Comparison of ENCODE assay signal across 8 cellular contexts in genomic region chr14:105019861-105020814, GRCh38. TPM values are rescaled to one million over a fixed set of nuclear protein-coding genes. Genes with fewer than 3 reads are reported as not detected.
DNase-seq lines count a peak whose midpoint lies in the region; TF ChIP-seq lines count a peak whose summit lies in the region.

No MANE protein-coding gene starts in this region.

- in situ Hi-C loops in GM23248 (cut with MboI): no loop called here

- DNase-seq in GM23248 (peak; percentile 73), NB4 (ENCODE audit: low read depth) (peak; percentile 65), activated T-cell treated with anti-CD3 and anti-CD28 coated beads for 24 hours (ENCODE audit: low read depth) (peak; percentile 46), fibroblast of mammary gland (ENCODE audit: low read depth) (no peak), trophoblast cell (peak; percentile 22 to 58), uterus (peak in 1 of 2 donors; percentile 40), epidermal melanocyte (ENCODE audit: insufficient read length, low spot score) (no peak)

- no peaks in the 10 kb centered on the region for H3K9me2 ChIP-seq in GM23248 (ENCODE audit: insufficient read depth)

- H3K79me1 ChIP-seq in trophoblast cell (ENCODE audit: low read length): peaks cover 13% of the 10 kb centered on the region

- peaks cover 69% of the 10 kb centered on the region for H3K79me2 ChIP-seq in GM23248 (ENCODE audit: insufficient read depth)
- peaks cover 37% of the 10 kb centered on the region for H3K79me2 ChIP-seq in trophoblast cell (ENCODE audit: control insufficient read depth, insufficient read depth, low read length, poor library complexity)

- H3K9me3 ChIP-seq in GM23248 (ENCODE audit: low read depth) (no peaks in the 10 kb centered on the region), trophoblast cell (ENCODE audit: insufficient read depth, low read depth, low read length) (peaks cover 2% of the 10 kb centered on the region), uterus (no peaks in the 10 kb centered on the region)

- H4K12ac ChIP-seq in trophoblast cell (ENCODE audit: low read depth, low read length): peak overlapping the region; percentile 60

- TF ChIP-seq CTCF in NB4 (IDR thresholded peaks at IDR 0.05; ENCODE audit: low read depth, low read length) (no peak), fibroblast of mammary gland (conservative IDR thresholded peaks at IDR 0.05; ENCODE audit: control insufficient read depth, insufficient read depth, low read depth, low read length) (no peak), uterus (IDR thresholded peaks at IDR 0.05) (no peak)

- no peaks in the 10 kb centered on the region for H3K27me3 ChIP-seq in GM23248 (replicated peaks; ENCODE audit: insufficient read depth)
- no peaks in the 10 kb centered on the region for H3K27me3 ChIP-seq in trophoblast cell (ENCODE audit: insufficient read depth, low read length)
- no peaks in the 10 kb centered on the region for H3K27me3 ChIP-seq in uterus

- peak overlapping the region; percentile 62 for H3K27ac ChIP-seq in GM23248
- H3K27ac ChIP-seq in trophoblast cell (ENCODE audit: low read depth, low read length): peak overlapping the region; percentile 88
- peak overlapping the region; percentile 55 to 76 for H3K27ac ChIP-seq in uterus

- H3F3A ChIP-seq in GM23248 (ENCODE audit: insufficient read depth): peaks cover 39% of the 10 kb centered on the region

- H3K4me2 ChIP-seq in GM23248 (ENCODE audit: unreplicated experiment) (peak overlapping the region; percentile 84), trophoblast cell (ENCODE audit: low read length) (peak overlapping the region; percentile 84)

- H3K36me3 ChIP-seq in GM23248 (ENCODE audit: low read depth): no peaks in the 10 kb centered on the region
- peaks cover 4 to 6% of the 10 kb centered on the region in 2 experiments for H3K36me3 ChIP-seq in trophoblast cell (ENCODE audit: control insufficient read depth in 1 of 2, insufficient read depth in 2 of 2, low read length in 2 of 2)
- no peaks in the 10 kb centered on the region for H3K36me3 ChIP-seq in uterus

- TF ChIP-seq POLR2A in NB4 (IDR thresholded peaks at IDR 0.05; ENCODE audit: extremely low read depth, insufficient read length) (no peak), uterus (IDR thresholded peaks at IDR 0.05) (no peak)

- H4K91ac ChIP-seq in trophoblast cell (ENCODE audit: low read depth, low read length): peak overlapping the region; percentile 93

- no peak overlapping the region for H3K23ac ChIP-seq in trophoblast cell (ENCODE audit: low read length)

- peak overlapping the region; percentile 68 for H2AFZ ChIP-seq in GM23248
- peak overlapping the region; percentile 38 for H2AFZ ChIP-seq in trophoblast cell (ENCODE audit: insufficient read depth, low read length, poor library complexity)

- no peak overlapping the region for H2BK12ac ChIP-seq in trophoblast cell (ENCODE audit: low read length)

- H3K4me1 ChIP-seq in GM23248 (ENCODE audit: insufficient read depth) (peaks cover 35% of the 10 kb centered on the region), trophoblast cell (ENCODE audit: control insufficient read depth in 1 of 2, insufficient read depth in 2 of 2, low read length in 2 of 2) (peaks cover 17 to 22% of the 10 kb centered on the region in 2 experiments), uterus (peaks cover 0 to 12% of the 10 kb centered on the region in 2 donors)

- intact Hi-C loops in uterus (cut with DNase I; ENCODE audit: low total_unique reads): loop anchor here (5.0 kb wide), 1 partner anchor 43 kb away; the partner anchor contains the start of gene AHNAK2

- H3K14ac ChIP-seq in trophoblast cell (ENCODE audit: low read length): peak overlapping the region; percentile 89

- H4K20me1 ChIP-seq in GM23248 (ENCODE audit: insufficient read depth): no peaks in the 10 kb centered on the region

- 3% methylated on average over 62 to 63 of the region's 75 CpGs for WGBS in GM23248 (ENCODE audit: low coverage in 1 of 2, low lambda C conversion rate in 2 of 2, missing lambda C conversion rate in 2 of 2), 2 experiments
- no CpG with 5 or more reads among the region's 75 CpGs for WGBS in trophoblast cell (ENCODE audit: extremely low coverage, insufficient coverage, insufficient read length)

- H3K9ac ChIP-seq in GM23248 (peak overlapping the region; percentile 87), trophoblast cell (ENCODE audit: low read length) (peak overlapping the region; percentile 96)

- peak overlapping the region; percentile 77 for H2BK5ac ChIP-seq in trophoblast cell (ENCODE audit: low read depth, low read length, poor library complexity)

- H3K4ac ChIP-seq in trophoblast cell (ENCODE audit: low read depth, low read length): peak overlapping the region; percentile 93

- H3K4me3 ChIP-seq in GM08714 (ENCODE audit: low read length) (peak overlapping the region; percentile 92), GM23248 (peak overlapping the region; percentile 79), NB4 (ENCODE audit: low read depth, low read length) (peak overlapping the region; percentile 78), fibroblast of mammary gland (ENCODE audit: control insufficient read depth, low read depth, low read length) (peak overlapping the region; percentile 87), trophoblast cell (ENCODE audit: low read depth, low read length) (peak overlapping the region; percentile 92), uterus (peak overlapping the region; percentile 44 to 95)

- peak overlapping the region; percentile 55 for H3K18ac ChIP-seq in trophoblast cell (ENCODE audit: low read length)

- peak overlapping the region; percentile 93 for H4K8ac ChIP-seq in trophoblast cell (ENCODE audit: low read depth, low read length)

- peak overlapping the region; percentile 59 for H2AK5ac ChIP-seq in trophoblast cell (ENCODE audit: low read length)

- peak overlapping the region; percentile 62 for H2BK120ac ChIP-seq in trophoblast cell (ENCODE audit: insufficient read depth, low read length, poor library complexity)

RNA-seq across cellular contexts. Expression of gene CDCA4, which starts 0.7 kb away (rescaled TPM):
- total RNA-seq in GM23248 (2014; rRNA removed; shearing (Covaris generic)): 25.5 and 27.5 TPM in 2 replicates
- polyA plus RNA-seq in GM23248 (2016; fragmentation: Nextera tagmentation; extraction: Ambion mirVana): 24.0 and 26.8 TPM in 2 replicates
- polyA plus RNA-seq in trophoblast cell (2013): 16.8 and 18.1 TPM in 2 replicates
- total RNA-seq in uterus: 10 to 100 TPM in 2 of 4 donors, 1 to 10 TPM in 2; 2.3 to 43.3 (median 10.3) TPM

RNA-seq across cellular contexts. Expression of gene CLBA1, which starts 34.5 kb away (rescaled TPM):
- 10.4 and 13.5 TPM in 2 replicates for total RNA-seq in GM23248 (2014; rRNA removed; shearing (Covaris generic))
- polyA plus RNA-seq in GM23248 (2016; fragmentation: Nextera tagmentation; extraction: Ambion mirVana): 7.7 and 11.5 TPM in 2 replicates
- 2.2 and 2.6 TPM in 2 replicates for polyA plus RNA-seq in trophoblast cell (2013)
- 10 to 100 TPM in 2 of 4 donors, 1 to 10 TPM in 1, not detected in 1; 1.3 to 11.1 (median 10.1) TPM for total RNA-seq in uterus

RNA-seq across cellular contexts. Expression of gene AHNAK2, which starts 42.0 kb away (rescaled TPM):
- total RNA-seq in GM23248 (2014; rRNA removed; shearing (Covaris generic)): 58.0 and 64.9 TPM in 2 replicates
- 38.3 and 38.9 TPM in 2 replicates for polyA plus RNA-seq in GM23248 (2016; fragmentation: Nextera tagmentation; extraction: Ambion mirVana)
- polyA plus RNA-seq in trophoblast cell (2013): 1.2 and 1.5 TPM in 2 replicates
- 100 to 1,000 TPM in 1 of 4 donors, 10 to 100 TPM in 3; 44.9 to 175 (median 71.7) TPM for total RNA-seq in uterus

RNA-seq across cellular contexts. Expression of gene GPR132, which starts 45.1 kb away (rescaled TPM):
- not detected in 2 replicates for total RNA-seq in GM23248 (2014; rRNA removed; shearing (Covaris generic))
- not detected in 2 replicates for polyA plus RNA-seq in GM23248 (2016; fragmentation: Nextera tagmentation; extraction: Ambion mirVana)
- 0.04 and 0.10 TPM in 2 replicates for polyA plus RNA-seq in trophoblast cell (2013)
- 1 to 10 TPM in 2 of 4 donors, not detected in 2; 1.7 to 3.7 TPM for total RNA-seq in uterus

Comparison
In these comparisons a context has a peak if more than half of its experiments do, and no peak if none do; other contexts are left out.
1. DNase-seq: peak in GM23248 (single experiment), NB4 (single experiment), activated T-cell treated with anti-CD3 and anti-CD28 coated beads for 24 hours (single experiment) and trophoblast cell (2 of 2); none in fibroblast of mammary gland (single experiment) and epidermal melanocyte (single experiment).
2. Peak in every context shown above with its lines, with median percentiles within 50 percentile points of each other: H3K4me3 ChIP-seq and H3K27ac ChIP-seq.